Comparison of ENCODE assay signal across 8 cellular contexts in genomic region chr22:29310863-29311339, GRCh38. TPM values are rescaled to one million over a fixed set of nuclear protein-coding genes. Genes with fewer than 3 reads are reported as not detected.
DNase-seq lines count a peak whose midpoint lies in the region; ATAC-seq, FAIRE-seq and TF ChIP-seq lines count a peak whose summit lies in the region.

No MANE protein-coding gene starts in this region.

- no peak overlapping the region for H3K9ac ChIP-seq in mammary epithelial cell (ENCODE audit: insufficient read depth, low read length)

- DNase-seq in CMK (ENCODE audit: low read depth): peak; percentile 52
- DNase-seq in HTR-8/SVneo (ENCODE audit: insufficient read length, low spot score): peak; percentile 91
- peak; percentile 18 for DNase-seq in T-helper 9 cell
- DNase-seq in mammary epithelial cell: peak; percentile 94
- peak; percentile 98 for DNase-seq in islet precursor cell
- DNase-seq in smooth muscle cell of the brain vasculature (ENCODE audit: low read depth, low spot score): peak; percentile 88

- 0% methylated on average over 2 of the region's 18 CpGs for WGBS in mammary epithelial cell (ENCODE audit: low coverage, missing lambda C conversion rate)

- H3K4me3 ChIP-seq in mammary epithelial cell (replicated peaks in 1 of 3; ENCODE audit: insufficient read depth in 1 of 3, low read depth in 2 of 3, low read length in 3 of 3): peak overlapping the region in 1 of 3 experiments; percentile 8

- CTCF ChIA-PET in mammary epithelial cell (lab: Charles Lee; ENCODE audit: low non-redundant PET): interaction anchor here (0.9 kb wide), 1 partner anchor 1210 kb away, joined by 6 read pairs; no protein-coding TSS in a partner anchor

- ATAC-seq in HG02970 (IDR thresholded peaks at IDR 0.05; ENCODE audit: low FRiP score, unreplicated experiment): no peak
- ATAC-seq in GM21786 (IDR thresholded peaks at IDR 0.05; ENCODE audit: unreplicated experiment): no peak

- no peak overlapping the region for H2AFZ ChIP-seq in mammary epithelial cell (ENCODE audit: low read depth, low read length)

- BruUV-seq in mammary epithelial cell (replicated peaks; lab: Mats Ljungman, UMichigan): no TSS peak

- no peak for FAIRE-seq in HTR-8/SVneo (lab: Jason Lieb, UNC)

- peaks cover 54% of the 10 kb centered on the region for H3K4me1 ChIP-seq in mammary epithelial cell (ENCODE audit: insufficient read depth, low read length)

- H3K4me2 ChIP-seq in mammary epithelial cell (ENCODE audit: insufficient read depth, low read depth, low read length): peak overlapping the region; percentile 55

- H3K27me3 ChIP-seq in mammary epithelial cell (ENCODE audit: insufficient read depth, low read length): peaks cover 7% of the 10 kb centered on the region

- H4K20me1 ChIP-seq in mammary epithelial cell (ENCODE audit: insufficient read depth, low read length): no peaks in the 10 kb centered on the region

- peak overlapping the region; percentile 65 for H3K27ac ChIP-seq in mammary epithelial cell (ENCODE audit: insufficient read depth, low read depth, low read length)

- no peaks in the 10 kb centered on the region for H3K9me3 ChIP-seq in mammary epithelial cell (replicated peaks; ENCODE audit: insufficient read depth, low read length)

- dilution Hi-C loops in mammary epithelial cell (cut with HindIII; ENCODE audit: low sequenced_read_pairs): loop anchor here (5.0 kb wide), 1 partner anchor 66 kb away; no protein-coding TSS in a partner anchor

- peaks cover 28% of the 10 kb centered on the region for H3K79me2 ChIP-seq in mammary epithelial cell (ENCODE audit: insufficient read depth, low read length)

- peaks cover 2% of the 10 kb centered on the region for H3K36me3 ChIP-seq in mammary epithelial cell (ENCODE audit: insufficient read depth, low read length)

- in situ Hi-C loops in mammary epithelial cell (cut with MboI; ENCODE audit: low sequenced_read_pairs in 2 of 2): no loop called here

- TF ChIP-seq CTCF in mammary epithelial cell (conservative IDR thresholded peaks at IDR 0.05 in 1 of 2, IDR thresholded peaks at IDR 0.05 in 1 of 2; ENCODE audit: extremely low read depth in 1 of 2, insufficient read depth in 1 of 2, low read depth in 1 of 2, low read length in 2 of 2): no peak

- intact Hi-C loops in mammary epithelial cell (cut with micrococcal nuclease): no loop called here

RNA-seq across cellular contexts. Expression of gene GAS2L1, which starts 4.5 kb away (rescaled TPM):
- 10 to 100 TPM; 15.8 to 29.7 TPM for total RNA-seq in mammary epithelial cell
- polyA plus RNA-seq in mammary epithelial cell: 27.6 TPM
- polyA minus RNA-seq in mammary epithelial cell: 7.9 TPM

RNA-seq across cellular contexts. Expression of gene RASL10A, which starts 4.6 kb away (rescaled TPM):
- under 1 TPM in 1 of 2 donors, not detected in 1; 0.66 TPM for total RNA-seq in mammary epithelial cell
- not detected for polyA plus RNA-seq in mammary epithelial cell
- polyA minus RNA-seq in mammary epithelial cell: not detected

RNA-seq across cellular contexts. Expression of gene EWSR1, which starts 42.8 kb away (rescaled TPM):
- total RNA-seq in mammary epithelial cell: 100 to 1,000 TPM; 164 to 307 TPM
- polyA plus RNA-seq in mammary epithelial cell: 307 TPM
- polyA minus RNA-seq in mammary epithelial cell: 305 TPM

RNA-seq across cellular contexts. Expression of gene RHBDD3, which starts 43.1 kb away (rescaled TPM):
- 10 to 100 TPM; 18.0 to 25.7 TPM for total RNA-seq in mammary epithelial cell
- 14.1 TPM for polyA plus RNA-seq in mammary epithelial cell
- polyA minus RNA-seq in mammary epithelial cell: 5.2 TPM

Comparison
In these comparisons a context has a peak if more than half of its experiments do, and no peak if none do; other contexts are left out.
1. DNase-seq: peak in every context shown above with its lines; median percentile 98 in islet precursor cell; 94 in mammary epithelial cell; 91 in HTR-8/SVneo; 88 in smooth muscle cell of the brain vasculature; 52 in CMK; 18 in T-helper 9 cell.